Comparison of ENCODE assay signal across 8 cellular contexts in the genomic region with DNA sequence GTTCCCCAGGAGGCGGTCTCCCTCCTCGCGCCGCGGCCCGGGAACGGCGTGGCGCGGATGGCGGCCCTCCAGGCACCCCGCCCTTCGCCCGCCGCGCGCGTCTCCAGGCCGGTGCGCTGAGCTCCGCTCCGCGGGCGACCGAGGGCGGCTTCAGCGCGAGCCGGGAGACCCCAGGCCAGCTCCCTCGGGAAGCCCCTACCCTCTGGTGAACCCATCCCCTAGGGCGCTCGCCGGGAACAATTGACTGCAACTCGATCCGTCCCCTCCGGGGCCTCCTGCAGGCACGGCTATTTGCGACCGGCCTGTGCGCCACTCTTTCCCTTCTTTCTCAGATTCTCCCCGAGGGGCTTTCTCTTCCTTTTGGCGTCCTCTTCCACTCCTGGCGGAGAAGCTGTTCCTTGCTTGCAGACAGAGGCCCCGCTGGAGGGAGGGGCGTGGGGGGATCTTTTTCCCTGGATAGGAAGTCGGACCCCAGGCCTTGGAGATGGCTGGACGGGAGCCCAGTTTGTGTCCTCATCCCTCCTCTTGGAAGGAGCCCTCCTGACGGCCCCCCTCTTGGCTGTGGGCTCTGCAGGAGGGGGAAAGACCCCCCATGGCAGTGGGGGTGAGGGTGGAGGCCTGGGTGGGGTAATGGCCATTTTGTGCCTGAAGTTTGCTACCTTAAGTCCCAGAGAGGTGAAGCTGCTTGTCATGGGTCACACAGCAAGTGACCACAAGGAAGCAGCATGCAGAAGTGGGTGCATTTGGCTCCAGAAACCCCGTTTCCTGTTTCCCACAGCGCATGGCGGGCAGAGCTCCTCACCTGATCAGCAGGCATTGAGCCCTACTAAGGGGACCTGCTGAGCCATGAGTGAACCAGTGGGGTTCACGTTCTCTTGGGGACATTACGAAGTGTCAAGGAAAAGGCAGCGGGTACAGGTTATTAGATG. TPM values are rescaled to one million over a fixed set of nuclear protein-coding genes. Genes with fewer than 3 reads are reported as not detected.
A peak's percentile ranks its signal among the peaks of the same experiment; 100 is the strongest.
DNase-seq lines count a peak whose midpoint lies in the region; ATAC-seq lines count a peak whose summit lies in the region.

No MANE protein-coding gene starts in this region.

- peaks cover 43% of the 10 kb centered on the region for H3K4me1 ChIP-seq in adipocyte (ENCODE audit: control insufficient read depth, insufficient read depth, low read length)

- H3K9me3 ChIP-seq in adipocyte (ENCODE audit: control insufficient read depth, low read length) (no peaks in the 10 kb centered on the region), iPS-18c (ENCODE audit: control insufficient read depth, insufficient read depth, low read length) (peaks cover 4% of the 10 kb centered on the region)

- H3K4me1 Mint-ChIP-seq in stimulated activated naive B cell treated with anti-CD40 and anti-IgM and Interleukin-4, amounts not matched to agents 10 μg/mL and 1 μg/mL and 100 μg/mL, for 72 hours = peaks cover 40 to 54% of the 10 kb centered on the region in 2 donors

- peak overlapping the region; percentile 70 for H3K27ac Mint-ChIP-seq in stimulated activated naive B cell treated with anti-CD40 and anti-IgM and Interleukin-4, amounts not matched to agents 10 μg/mL and 1 μg/mL and 100 μg/mL, for 72 hours

- no peak for ATAC-seq in stimulated activated naive B cell treated with anti-CD40 and anti-IgM and Interleukin-4, amounts not matched to agents 10 μg/mL and 1 μg/mL and 100 μg/mL, for 72 hours (replicated peaks)
- no peak for ATAC-seq in GM18498 (IDR thresholded peaks at IDR 0.05; ENCODE audit: unreplicated experiment)
- ATAC-seq in HG02763 (IDR thresholded peaks at IDR 0.05; ENCODE audit: unreplicated experiment) = no peak

- H3K9ac ChIP-seq in adipocyte (ENCODE audit: low read length) = peak overlapping the region; percentile 80

- H3K27me3 ChIP-seq in adipocyte (replicated peaks; ENCODE audit: control insufficient read depth, insufficient read depth, low read length) = no peaks in the 10 kb centered on the region

- H3K4me3 Mint-ChIP-seq in stimulated activated naive B cell treated with anti-CD40 and anti-IgM and Interleukin-4, amounts not matched to agents 10 μg/mL and 1 μg/mL and 100 μg/mL, for 72 hours = peak overlapping the region; percentile 76 to 83

- H3K9me3 Mint-ChIP-seq in stimulated activated naive B cell treated with anti-CD40 and anti-IgM and Interleukin-4, amounts not matched to agents 10 μg/mL and 1 μg/mL and 100 μg/mL, for 72 hours = no peaks in the 10 kb centered on the region

- peak; percentile 7 to 89 (median 81) for DNase-seq in NCI-H1417 (lab: John Stamatoyannopoulos, UW)
- no peak for DNase-seq in NCI-H1417 treated with DMSO at 0.1 percent for 48 hours (lab: John Stamatoyannopoulos, UW)
- DNase-seq in M059J (ENCODE audit: low read depth) = peak; percentile 57
- peak; percentile 73 for DNase-seq in adipocyte (ENCODE audit: low read depth)
- DNase-seq in stimulated activated naive B cell treated with anti-CD40 and anti-IgM and Interleukin-4, amounts not matched to agents 10 μg/mL and 1 μg/mL and 100 μg/mL, for 72 hours = no peak

- H3K36me3 Mint-ChIP-seq in stimulated activated naive B cell treated with anti-CD40 and anti-IgM and Interleukin-4, amounts not matched to agents 10 μg/mL and 1 μg/mL and 100 μg/mL, for 72 hours = peaks cover 0 to 10% of the 10 kb centered on the region in 2 donors

- no peaks in the 10 kb centered on the region for H3K36me3 ChIP-seq in adipocyte (ENCODE audit: control insufficient read depth, insufficient read depth, low read length, severe bottlenecking)

- peaks cover 20 to 36% of the 10 kb centered on the region in 2 donors for H3K27me3 Mint-ChIP-seq in stimulated activated naive B cell treated with anti-CD40 and anti-IgM and Interleukin-4, amounts not matched to agents 10 μg/mL and 1 μg/mL and 100 μg/mL, for 72 hours

- H3K4me3 ChIP-seq in adipocyte (ENCODE audit: low read length) (peak overlapping the region; percentile 89), iPS-18c (ENCODE audit: insufficient read depth, low read depth, low read length) (peak overlapping the region; percentile 77)

RNA-seq across cellular contexts. Expression of a gene that starts 2.3 kb away (rescaled TPM):
- 96.7 and 132 TPM in 2 replicates for total RNA-seq in M059J (2014; rRNA removed; shearing (Covaris generic))

Comparison
In these comparisons a context has a peak if more than half of its experiments do, and no peak if none do; other contexts are left out.
1. DNase-seq: peak in NCI-H1417 (3 of 3), M059J (single experiment) and adipocyte (single experiment); none in NCI-H1417 treated with DMSO at 0.1 percent for 48 hours (single experiment) and stimulated activated naive B cell treated with anti-CD40 and anti-IgM and Interleukin-4, amounts not matched to agents 10 μg/mL and 1 μg/mL and 100 μg/mL, for 72 hours (single experiment).